In the genomic region with DNA sequence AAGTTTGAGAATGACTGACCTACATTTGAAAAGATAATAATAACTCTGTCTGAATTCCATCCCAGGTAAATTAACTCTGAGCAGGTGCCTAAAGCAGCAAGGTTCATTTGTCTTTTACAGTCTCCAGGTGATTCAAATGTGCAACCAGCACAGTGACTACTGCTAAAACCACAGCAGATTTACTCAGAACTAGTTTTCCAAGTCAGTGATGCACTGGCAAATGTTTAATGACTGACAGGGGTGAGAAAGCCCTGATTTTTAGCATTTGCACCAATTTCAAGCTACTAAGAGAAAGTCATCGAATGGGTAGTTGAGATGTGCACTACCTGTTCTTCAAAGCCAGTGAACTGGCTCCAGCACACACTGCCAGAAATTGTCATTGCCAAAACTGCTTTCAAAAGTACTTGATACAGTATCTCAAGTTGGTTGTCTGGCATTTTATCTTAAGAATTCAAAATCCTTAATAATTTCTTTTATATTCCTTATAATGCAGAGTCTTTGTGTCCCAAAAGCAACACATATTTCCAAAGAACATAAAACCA, we compare ENCODE assay signal across 24 cellular contexts.
DNase-seq lines count a peak whose midpoint lies in the region; ATAC-seq, FAIRE-seq and TF ChIP-seq lines count a peak whose summit lies in the region.
"Had no signal": no experiment of that assay in that cellular context is flagged by ENCODE, and none has a peak within 500 bp of the region (broad histone marks: within the 10 kb centered on the region; RNA-seq: fewer than 3 reads in every experiment).

No MANE protein-coding gene starts in this region.

- no peaks in the 10 kb centered on the region for H3K4me1 ChIP-seq in small intestine (ENCODE audit: control insufficient read depth in 2 of 2, insufficient read depth in 1 of 2, low read depth in 1 of 2, low read length in 1 of 2)
- H3K4me1 ChIP-seq: prostate gland, suprapubic skin had no signal

- no peak overlapping the region for H3K4me3 Mint-ChIP-seq in activated T-cell treated with anti-CD3 and anti-CD28 coated beads, Interleukin-2, amount 50 U/mL, for 72 hours
- no peak overlapping the region for H3K4me3 Mint-ChIP-seq in activated T-cell treated with anti-CD3 and anti-CD28 coated beads, Interleukin-2, amount 50 U/mL, for 4 hours
- H3K4me3 Mint-ChIP-seq: activated CD4-positive, alpha-beta T cell treated with anti-CD3 and anti-CD28 coated beads, Interleukin-2, amount 10 ng/mL, durations not matched to agents 24 days and 14 days; activated naive CD8-positive, alpha-beta T cell treated with anti-CD3 and anti-CD28 coated beads, Interleukin-2, amount 10 ng/mL, durations not matched to agents 7 days and 5 days; activated T-helper 17 cell treated with anti-CD3 and anti-CD28 coated beads, Interleukin-2, amount 50 U/mL, for 72 hours; stimulated activated effector memory CD8-positive, alpha-beta T cell treated with anti-CD3 and anti-CD28 coated beads, Interleukin-12 subunit alpha, Interleukin-12 subunit beta, amount 100 ng/mL, for 72 hours; T-helper 1 cell treated with Interleukin-12 subunit alpha and Interleukin-12 subunit beta and Interleukin-4 antibody, amounts not matched to agents 30 μg/mL and 1 μg/mL, for 36 hours had no signal

- TF ChIP-seq POLR2A in erythroblast (IDR thresholded peaks at IDR 0.05; ENCODE audit: low read length): no peak

- H3K9me3 ChIP-seq in small intestine (ENCODE audit: control insufficient read depth, low read depth): no peaks in the 10 kb centered on the region
- H3K9me3 ChIP-seq: prostate gland, suprapubic skin had no signal

- no peak overlapping the region for H3K27ac Mint-ChIP-seq in activated T-cell treated with anti-CD3 and anti-CD28 coated beads, Interleukin-2, amount 50 U/mL, for 72 hours
- H3K27ac Mint-ChIP-seq: activated CD4-positive, alpha-beta T cell treated with anti-CD3 and anti-CD28 coated beads, Interleukin-2, amount 10 ng/mL, durations not matched to agents 24 days and 14 days; activated naive CD8-positive, alpha-beta T cell treated with anti-CD3 and anti-CD28 coated beads, Interleukin-2, amount 10 ng/mL, durations not matched to agents 7 days and 5 days; activated T-helper 17 cell treated with anti-CD3 and anti-CD28 coated beads, Interleukin-2, amount 50 U/mL, for 72 hours; stimulated activated effector memory CD8-positive, alpha-beta T cell treated with anti-CD3 and anti-CD28 coated beads, Interleukin-12 subunit alpha, Interleukin-12 subunit beta, amount 100 ng/mL, for 72 hours; T-helper 1 cell treated with Interleukin-12 subunit alpha and Interleukin-12 subunit beta and Interleukin-4 antibody, amounts not matched to agents 30 μg/mL and 1 μg/mL, for 36 hours had no signal

- 92 to 93% (median 92%) methylated on average over 1 of the region's 1 CpG for WGBS in small intestine, 3 donors

- no peaks in the 10 kb centered on the region for H3K9me3 Mint-ChIP-seq in activated T-cell treated with anti-CD3 and anti-CD28 coated beads, Interleukin-2, amount 50 U/mL, for 72 hours
- H3K9me3 Mint-ChIP-seq in activated T-cell treated with anti-CD3 and anti-CD28 coated beads, Interleukin-2, amount 50 U/mL, for 4 hours: no peaks in the 10 kb centered on the region
- H3K9me3 Mint-ChIP-seq: activated CD4-positive, alpha-beta T cell treated with anti-CD3 and anti-CD28 coated beads, Interleukin-2, amount 10 ng/mL, durations not matched to agents 24 days and 14 days; activated naive CD8-positive, alpha-beta T cell treated with anti-CD3 and anti-CD28 coated beads, Interleukin-2, amount 10 ng/mL, durations not matched to agents 7 days and 5 days; activated T-helper 17 cell treated with anti-CD3 and anti-CD28 coated beads, Interleukin-2, amount 50 U/mL, for 72 hours; stimulated activated effector memory CD8-positive, alpha-beta T cell treated with anti-CD3 and anti-CD28 coated beads, Interleukin-12 subunit alpha, Interleukin-12 subunit beta, amount 100 ng/mL, for 72 hours; T-helper 1 cell treated with Interleukin-12 subunit alpha and Interleukin-12 subunit beta and Interleukin-4 antibody, amounts not matched to agents 30 μg/mL and 1 μg/mL, for 36 hours had no signal

- no peak overlapping the region for H3K27ac ChIP-seq in small intestine (ENCODE audit: low read depth in 1 of 2, low read length in 1 of 2)
- H3K27ac ChIP-seq: 22Rv1, epithelial cell of prostate, prostate gland, skin epidermis, suprapubic skin had no signal

- H3K27me3 Mint-ChIP-seq in activated T-cell treated with anti-CD3 and anti-CD28 coated beads, Interleukin-2, amount 50 U/mL, for 72 hours (ENCODE audit: low read depth): no peaks in the 10 kb centered on the region
- no peaks in the 10 kb centered on the region for H3K27me3 Mint-ChIP-seq in activated T-cell treated with anti-CD3 and anti-CD28 coated beads, Interleukin-2, amount 50 U/mL, for 4 hours (ENCODE audit: low read depth)
- H3K27me3 Mint-ChIP-seq: activated T-helper 17 cell treated with anti-CD3 and anti-CD28 coated beads, Interleukin-2, amount 50 U/mL, for 72 hours had no signal

- no peaks in the 10 kb centered on the region for H3K36me3 Mint-ChIP-seq in activated T-cell treated with anti-CD3 and anti-CD28 coated beads, Interleukin-2, amount 50 U/mL, for 72 hours (ENCODE audit: insufficient read depth in 2 of 2)
- H3K36me3 Mint-ChIP-seq in activated T-cell treated with anti-CD3 and anti-CD28 coated beads, Interleukin-2, amount 50 U/mL, for 4 hours (ENCODE audit: insufficient read depth): no peaks in the 10 kb centered on the region
- H3K36me3 Mint-ChIP-seq: activated naive CD8-positive, alpha-beta T cell treated with anti-CD3 and anti-CD28 coated beads, Interleukin-2, amount 10 ng/mL, durations not matched to agents 7 days and 5 days; stimulated activated effector memory CD8-positive, alpha-beta T cell treated with anti-CD3 and anti-CD28 coated beads, Interleukin-12 subunit alpha, Interleukin-12 subunit beta, amount 100 ng/mL, for 72 hours had no signal

- H3K4me1 Mint-ChIP-seq in activated T-cell treated with anti-CD3 and anti-CD28 coated beads, Interleukin-2, amount 50 U/mL, for 72 hours (ENCODE audit: low read depth): no peaks in the 10 kb centered on the region
- H3K4me1 Mint-ChIP-seq in activated T-cell treated with anti-CD3 and anti-CD28 coated beads, Interleukin-2, amount 50 U/mL, for 4 hours (ENCODE audit: low read depth): no peaks in the 10 kb centered on the region
- H3K4me1 Mint-ChIP-seq: activated CD4-positive, alpha-beta T cell treated with anti-CD3 and anti-CD28 coated beads, Interleukin-2, amount 10 ng/mL, durations not matched to agents 24 days and 14 days; activated naive CD8-positive, alpha-beta T cell treated with anti-CD3 and anti-CD28 coated beads, Interleukin-2, amount 10 ng/mL, durations not matched to agents 7 days and 5 days; activated T-helper 17 cell treated with anti-CD3 and anti-CD28 coated beads, Interleukin-2, amount 50 U/mL, for 72 hours; stimulated activated effector memory CD8-positive, alpha-beta T cell treated with anti-CD3 and anti-CD28 coated beads, Interleukin-12 subunit alpha, Interleukin-12 subunit beta, amount 100 ng/mL, for 72 hours had no signal

- ATAC-seq in activated T-cell treated with anti-CD3 and anti-CD28 coated beads, Interleukin-2, amount 50 U/mL, for 72 hours (replicated peaks in 1 of 2): peak; percentile 25 to 47
- ATAC-seq in activated T-cell treated with anti-CD3 and anti-CD28 coated beads, Interleukin-2, amount 50 U/mL, for 4 hours: no peak
- ATAC-seq in HG02973 (IDR thresholded peaks at IDR 0.05; ENCODE audit: unreplicated experiment): peak; percentile 59
- ATAC-seq: activated T-helper 17 cell treated with anti-CD3 and anti-CD28 coated beads, Interleukin-2, amount 50 U/mL, for 72 hours; stimulated activated effector memory CD8-positive, alpha-beta T cell treated with anti-CD3 and anti-CD28 coated beads, Interleukin-12 subunit alpha, Interleukin-12 subunit beta, amount 100 ng/mL, for 72 hours had no signal

- no peaks in the 10 kb centered on the region for H3K36me3 ChIP-seq in small intestine (ENCODE audit: control insufficient read depth in 2 of 2, insufficient read depth in 2 of 2, low read length in 2 of 2)
- H3K36me3 ChIP-seq: prostate gland, suprapubic skin had no signal

- H3K4me3 ChIP-seq in epithelial cell of proximal tubule (ENCODE audit: low read depth, low read length): no peak overlapping the region
- H3K4me3 ChIP-seq in small intestine (ENCODE audit: low read depth in 1 of 2, low read length in 2 of 2): no peak overlapping the region
- H3K4me3 ChIP-seq: prostate gland, skin epidermis, suprapubic skin had no signal

- TF ChIP-seq CTCF in epithelial cell of proximal tubule (conservative IDR thresholded peaks at IDR 0.05; ENCODE audit: low read depth, low read length): no peak

- FAIRE-seq in small intestine (lab: Jason Lieb, UNC): no peak

- no peak for DNase-seq in activated T-cell treated with anti-CD3 and anti-CD28 coated beads, Interleukin-2, amount 50 U/mL, for 72 hours
- no peak for DNase-seq in activated T-cell treated with anti-CD3 and anti-CD28 coated beads, Interleukin-2, amount 50 U/mL, for 4 hours
- DNase-seq in epithelial cell of proximal tubule (ENCODE audit: low read depth) (peak; percentile 63), erythroblast (lab: John Stamatoyannopoulos, UW) (no peak), small intestine (no peak), occipital lobe (lab: John Stamatoyannopoulos, UW) (no peak), NCI-H2107 treated with DMSO at 0.1 percent for 48 hours (lab: John Stamatoyannopoulos, UW; ENCODE audit: unreplicated experiment) (no peak)
- DNase-seq: activated CD4-positive, alpha-beta T cell treated with anti-CD3 and anti-CD28 coated beads, Interleukin-2, amount 10 ng/mL, durations not matched to agents 24 days and 14 days; activated naive CD8-positive, alpha-beta T cell treated with anti-CD3 and anti-CD28 coated beads, Interleukin-2, amount 10 ng/mL, durations not matched to agents 7 days and 5 days; foreskin fibroblast; HCEC 1CT; hypothalamus; NCI-H1436; NCI-H526 treated with DMSO at 0.1 percent for 48 hours; stimulated activated CD4-positive, alpha-beta T cell treated with anti-CD3 and anti-CD28 coated beads, Interleukin-2, amount 100 ng/mL, for 24 hours had no signal

- no peaks in the 10 kb centered on the region for H3K27me3 ChIP-seq in small intestine (ENCODE audit: control insufficient read depth in 2 of 2, insufficient read depth in 2 of 2, low read length in 2 of 2)
- H3K27me3 ChIP-seq: suprapubic skin had no signal

Comparison
In these comparisons a context has a peak if more than half of its experiments do, and no peak if none do; other contexts are left out.
1. ATAC-seq: peak in activated T-cell treated with anti-CD3 and anti-CD28 coated beads, Interleukin-2, amount 50 U/mL, for 72 hours (2 of 2) and HG02973 (single experiment); none in activated T-cell treated with anti-CD3 and anti-CD28 coated beads, Interleukin-2, amount 50 U/mL, for 4 hours (0 of 2).